ENCODE assay signal across 8 cellular contexts in genomic region chr20:10553326-10553984, GRCh38.
DNase-seq lines count a peak whose midpoint lies in the region; ATAC-seq and TF ChIP-seq lines count a peak whose summit lies in the region.

No MANE protein-coding gene starts in this region.

- no peaks in the 10 kb centered on the region for H3K27me3 Mint-ChIP-seq in CD8-positive, alpha-beta T cell (ENCODE audit: low read depth)

- in situ Hi-C loops in astrocyte of the spinal cord (cut with HindIII; ENCODE audit: low sequenced_read_pairs) = no loop called here

- H3K36me3 ChIP-seq in CD8-positive, alpha-beta T cell (ENCODE audit: insufficient read depth, low read length) = no peaks in the 10 kb centered on the region

- POLR2A ChIA-PET in CD8-positive, alpha-beta T cell (lab: Charles Lee) = no interaction called here

- peaks cover 11% of the 10 kb centered on the region for H3K4me1 ChIP-seq in CD8-positive, alpha-beta T cell (ENCODE audit: insufficient read depth, low read length)

- H3K9me3 ChIP-seq in CD8-positive, alpha-beta T cell (ENCODE audit: low read length) = no peaks in the 10 kb centered on the region

- H3K27ac ChIP-seq in CD8-positive, alpha-beta T cell (ENCODE audit: low read depth, low read length) = no peak overlapping the region

- H3K4me1 Mint-ChIP-seq in CD8-positive, alpha-beta T cell (ENCODE audit: low read depth) = peaks cover 32% of the 10 kb centered on the region

- H3K9me3 Mint-ChIP-seq in CD8-positive, alpha-beta T cell = no peaks in the 10 kb centered on the region

- H3K4me3 Mint-ChIP-seq in CD8-positive, alpha-beta T cell = no peak overlapping the region

- DNase-seq in CD8-positive, alpha-beta T cell = peak in 3 of 7 experiments; percentile 17 to 45 (median 22)
- DNase-seq in HuH-7.5 (ENCODE audit: low spot score) = peak; percentile 37
- DNase-seq in OCI-M1 (lab: John Stamatoyannopoulos, UW) = peak; percentile 82
- peak; percentile 86 for DNase-seq in astrocyte of the spinal cord (ENCODE audit: low read depth, low spot score)
- peak; percentile 49 for DNase-seq in iPS-NIHi11 (ENCODE audit: low spot score)
- peak; percentile 2 to 11 for DNase-seq in stimulated activated CD4-positive, alpha-beta T cell treated with anti-CD3 and anti-CD28 coated beads, Interleukin-1b, Interleukin-23, amount 100 ng/mL, for 4 hours (ENCODE audit: low read depth in 2 of 2)

- H3K27me3 ChIP-seq in CD8-positive, alpha-beta T cell (ENCODE audit: insufficient read depth, low read length) = no peaks in the 10 kb centered on the region

- intact Hi-C loops in CD8-positive, alpha-beta T cell (cut with DNase I, micrococcal nuclease) = no loop called here

- peak; percentile 37 for TF ChIP-seq CTCF in CD8-positive, alpha-beta T cell (IDR thresholded peaks at IDR 0.05)
- peak; percentile 78 for TF ChIP-seq CTCF in astrocyte of the spinal cord (IDR thresholded peaks at IDR 0.05; ENCODE audit: low read depth, low read length)

- ATAC-seq in CD8-positive, alpha-beta T cell = peak; percentile 46
- peak; percentile 67 for ATAC-seq in GM18907 (IDR thresholded peaks at IDR 0.05; ENCODE audit: unreplicated experiment)
- ATAC-seq in HG02970 (IDR thresholded peaks at IDR 0.05; ENCODE audit: low FRiP score, unreplicated experiment) = no peak

- CTCF ChIA-PET in CD8-positive, alpha-beta T cell (lab: Charles Lee) = interaction anchor here (0.5 kb wide), 1 partner anchor 86 kb away, joined by 3 read pairs; no protein-coding TSS in a partner anchor

- H3K36me3 Mint-ChIP-seq in CD8-positive, alpha-beta T cell = peaks cover 6% of the 10 kb centered on the region

- no peak overlapping the region for H3K27ac Mint-ChIP-seq in CD8-positive, alpha-beta T cell

- H3K4me3 ChIP-seq in CD8-positive, alpha-beta T cell (ENCODE audit: low read depth, low read length) = no peak overlapping the region
- no peak overlapping the region for H3K4me3 ChIP-seq in astrocyte of the spinal cord (ENCODE audit: low read depth, low read length)
